1 cellular context compared by ENCODE assay signal in genomic region chr17:66431910-66432309, GRCh38.
TF ChIP-seq lines count a peak whose summit lies in the region.

No MANE protein-coding gene starts in this region.

TF ChIP-seq in SK-N-SH treated with all-trans-retinoic acid at 6 μM for 48 hours, 23 proteins besides CTCF, POLR2A, EP300 and RAD21 (continued from another document):
- TF ChIP-seq PATZ1 (CRISPR knock-in tag; IDR thresholded peaks at IDR 0.05; ENCODE audit: borderline replicate concordance): no peak
